In genomic region chr17:60139438-60140285, GRCh38 we compare ENCODE assay signal across 9 cellular contexts. TPM values are rescaled to one million over a fixed set of nuclear protein-coding genes. Genes with fewer than 3 reads are reported as not detected.
DNase-seq lines count a peak whose midpoint lies in the region; ATAC-seq, FAIRE-seq and TF ChIP-seq lines count a peak whose summit lies in the region.
"Had no signal": no experiment of that assay in that cellular context is flagged by ENCODE, and none has a peak within 500 bp of the region (broad histone marks: within the 10 kb centered on the region; RNA-seq: fewer than 3 reads in every experiment).

No MANE protein-coding gene starts in this region.

- ATAC-seq in HG02798 (IDR thresholded peaks at IDR 0.05; ENCODE audit: poor library complexity, unreplicated experiment) = no peak

- no peak for FAIRE-seq in bronchial epithelial cell (lab: Jason Lieb, UNC)

- H3K4me3 ChIP-seq in WI38 (ENCODE audit: low read depth, low read length) (no peak overlapping the region), bronchial epithelial cell (ENCODE audit: low read depth, low read length) (no peak overlapping the region)

- in situ Hi-C loops in G401 (cut with HindIII; ENCODE audit: low sequenced_read_pairs) = no loop called here

- DNase-seq in GM20000 (ENCODE audit: low spot score) = peak; percentile 81
- DNase-seq in bronchial epithelial cell (ENCODE audit: low read depth) = peak; percentile 34
- peak; percentile 61 for DNase-seq in kidney tubule cell (ENCODE audit: low spot score)
- peak; percentile 74 for DNase-seq in stimulated activated CD4-positive, alpha-beta T cell treated with anti-CD3 and anti-CD28 coated beads, Interleukin-4, amount 100 ng/mL, for 1 hour
- no peak for DNase-seq in cerebellar cortex (ENCODE audit: low spot score)
- DNase-seq in G401 (ENCODE audit: low spot score) = no peak

- peak; percentile 49 for TF ChIP-seq CTCF in GM20000 (IDR thresholded peaks at IDR 0.05; ENCODE audit: extremely low read depth, missing control alignments)
- TF ChIP-seq CTCF in WI38 (IDR thresholded peaks at IDR 0.05; ENCODE audit: low read depth, low read length) = peak; percentile 59
- peak; percentile 94 for TF ChIP-seq CTCF in bronchial epithelial cell (IDR thresholded peaks at IDR 0.05; ENCODE audit: insufficient read depth, low read length, severe bottlenecking)

- H3K36me3 ChIP-seq in bronchial epithelial cell (ENCODE audit: control insufficient read depth, insufficient read depth, low read length) = no peaks in the 10 kb centered on the region

- peaks cover 33% of the 10 kb centered on the region for H3K27me3 ChIP-seq in bronchial epithelial cell (ENCODE audit: control insufficient read depth, insufficient read depth, low read length)

RNA-seq across cellular contexts. Expression of gene CA4, which starts 10.1 kb away (rescaled TPM):
- total RNA-seq in bronchial epithelial cell = not detected in 2 replicates
- not detected in 2 replicates for total RNA-seq in G401 (2014; rRNA removed; shearing (Covaris generic))
- total RNA-seq: activated CD8-positive, alpha-beta memory T cell treated with anti-CD3 and anti-CD28 coated beads for 36 hours had no signal

Comparison
In these comparisons a context has a peak if more than half of its experiments do, and no peak if none do; other contexts are left out.
1. DNase-seq: peak in GM20000 (single experiment), bronchial epithelial cell (single experiment), kidney tubule cell (single experiment) and stimulated activated CD4-positive, alpha-beta T cell treated with anti-CD3 and anti-CD28 coated beads, Interleukin-4, amount 100 ng/mL, for 1 hour (single experiment); none in cerebellar cortex (single experiment) and G401 (single experiment).
2. Peak in every context shown above with its lines, with median percentiles within 50 percentile points of each other: CTCF ChIP-seq.